ENCODE assay signal across 8 cellular contexts in genomic region chr12:120230974-120231315, GRCh38. TPM values are rescaled to one million over a fixed set of nuclear protein-coding genes. Genes with fewer than 3 reads are reported as not detected.
DNase-seq lines count a peak whose midpoint lies in the region; ATAC-seq and TF ChIP-seq lines count a peak whose summit lies in the region.

No MANE protein-coding gene starts in this region.

- H3K27ac ChIP-seq in HUES6 (ENCODE audit: low read depth, low read length) (peak overlapping the region; percentile 98), iPS-18a (ENCODE audit: low read length) (peak overlapping the region; percentile 93), spleen (peak overlapping the region; percentile 43 to 92 (median 87))

- H3K36me3 ChIP-seq in HUES6 (ENCODE audit: control insufficient read depth, insufficient read depth, low read length), result peaks cover 10% of the 10 kb centered on the region
- peaks cover 4% of the 10 kb centered on the region for H3K36me3 ChIP-seq in iPS-18a (ENCODE audit: control insufficient read depth, low read depth, low read length)
- peaks cover 0 to 11% (median 4%) of the 10 kb centered on the region in 6 donors for H3K36me3 ChIP-seq in spleen

- DNase-seq in activated naive CD8-positive, alpha-beta T cell treated with anti-CD3 and anti-CD28 coated beads for 36 hours, result no peak
- no peak for DNase-seq in spleen
- no peak for DNase-seq in Kasumi-1 (lab: John Stamatoyannopoulos, UW)
- DNase-seq in AML-193 (lab: John Stamatoyannopoulos, UW), result no peak

- peaks cover 76% of the 10 kb centered on the region for H3K4me1 Mint-ChIP-seq in activated naive CD8-positive, alpha-beta T cell treated with anti-CD3 and anti-CD28 coated beads for 36 hours

- no peak for TF ChIP-seq CTCF in spleen (IDR thresholded peaks at IDR 0.05 in 8 of 11, conservative IDR thresholded peaks at IDR 0.05 in 3 of 11)

- ATAC-seq in HG02798 (IDR thresholded peaks at IDR 0.05; ENCODE audit: poor library complexity, unreplicated experiment), result no peak
- ATAC-seq in HG03354 (IDR thresholded peaks at IDR 0.05; ENCODE audit: poor library complexity, severe bottlenecking, unreplicated experiment), result no peak

- peak overlapping the region; percentile 50 for H3K4me3 Mint-ChIP-seq in activated naive CD8-positive, alpha-beta T cell treated with anti-CD3 and anti-CD28 coated beads for 36 hours

- no peak for TF ChIP-seq POLR2A in spleen (IDR thresholded peaks at IDR 0.05)

- H3K27me3 ChIP-seq in HUES6 (ENCODE audit: control insufficient read depth, insufficient read depth, low read length) (no peaks in the 10 kb centered on the region), iPS-18a (ENCODE audit: control insufficient read depth, insufficient read depth, low read length) (no peaks in the 10 kb centered on the region), spleen (replicated peaks in 1 of 7) (peaks cover 0 to 50% (median 0%) of the 10 kb centered on the region in 7 donors)

- H3K27me3 Mint-ChIP-seq in activated naive CD8-positive, alpha-beta T cell treated with anti-CD3 and anti-CD28 coated beads for 36 hours, result no peaks in the 10 kb centered on the region

- WGBS in spleen, 5 donors, result 37 to 52% (median 42%) methylated on average over 6 of the region's 6 CpGs

- H3K9ac ChIP-seq in HUES6 (ENCODE audit: low read length), result peak overlapping the region; percentile 97
- H3K9ac ChIP-seq in iPS-18a (ENCODE audit: low read length), result peak overlapping the region; percentile 74

- H3K4me3 ChIP-seq in HUES6 (ENCODE audit: low read depth, low read length), result peak overlapping the region; percentile 45
- peak overlapping the region; percentile 37 for H3K4me3 ChIP-seq in iPS-18a (ENCODE audit: low read length)
- H3K4me3 ChIP-seq in spleen, result peak overlapping the region in 3 of 8 donors; percentile 3 to 55 (median 10)

- H3K4me1 ChIP-seq in HUES6 (ENCODE audit: control insufficient read depth, insufficient read depth, low read length) (peaks cover 91% of the 10 kb centered on the region), iPS-18a (ENCODE audit: control insufficient read depth, low read depth, low read length) (peaks cover 78% of the 10 kb centered on the region), spleen (peaks cover 84 to 100% (median 99%) of the 10 kb centered on the region in 6 donors)

- peaks cover 2% of the 10 kb centered on the region for H3K36me3 Mint-ChIP-seq in activated naive CD8-positive, alpha-beta T cell treated with anti-CD3 and anti-CD28 coated beads for 36 hours

- intact Hi-C loops in spleen (cut with DNase I; ENCODE audit: low total_unique reads), result loop anchor here (2.0 kb wide), 1 partner anchor 32 kb away; no protein-coding TSS in a partner anchor

- no peaks in the 10 kb centered on the region for H3K9me3 Mint-ChIP-seq in activated naive CD8-positive, alpha-beta T cell treated with anti-CD3 and anti-CD28 coated beads for 36 hours

- H3K27ac Mint-ChIP-seq in activated naive CD8-positive, alpha-beta T cell treated with anti-CD3 and anti-CD28 coated beads for 36 hours, result peak overlapping the region; percentile 90

- H3K9me3 ChIP-seq in HUES6 (ENCODE audit: control insufficient read depth, insufficient read depth, low read depth, low read length), result no peaks in the 10 kb centered on the region
- no peaks in the 10 kb centered on the region for H3K9me3 ChIP-seq in iPS-18a (ENCODE audit: control insufficient read depth, low read depth, low read length)
- H3K9me3 ChIP-seq in spleen, result no peaks in the 10 kb centered on the region

RNA-seq across cellular contexts. Expression of gene RPLP0, which starts 30.0 kb away (rescaled TPM):
- total RNA-seq in activated naive CD8-positive, alpha-beta T cell treated with anti-CD3 and anti-CD28 coated beads for 36 hours, result 1,000 to 10,000 TPM; 3,852 to 4,173 TPM
- total RNA-seq in spleen, result 1,000 to 10,000 TPM; 1,023 to 1,741 (median 1,286) TPM
- polyA plus RNA-seq in spleen, result 1,000 to 10,000 TPM; 3,423 to 5,071 (median 3,908) TPM

RNA-seq across cellular contexts. Expression of gene PXN, which starts 34.6 kb away (rescaled TPM):
- total RNA-seq in activated naive CD8-positive, alpha-beta T cell treated with anti-CD3 and anti-CD28 coated beads for 36 hours, result 10 to 100 TPM; 37.1 to 39.2 TPM
- total RNA-seq in spleen, result 100 to 1,000 TPM in 5 of 7 donors, 10 to 100 TPM in 2; 91.8 to 161 (median 149) TPM
- polyA plus RNA-seq in spleen, result 10 to 100 TPM; 22.3 to 49.8 (median 35.6) TPM

RNA-seq across cellular contexts. Expression of gene GCN1, which starts 36.4 kb away (rescaled TPM):
- 100 to 1,000 TPM; 143 to 146 TPM for total RNA-seq in activated naive CD8-positive, alpha-beta T cell treated with anti-CD3 and anti-CD28 coated beads for 36 hours
- total RNA-seq in spleen, result 100 to 1,000 TPM in 4 of 7 donors, 10 to 100 TPM in 3; 91.6 to 131 (median 106) TPM
- 10 to 100 TPM; 10.4 to 22.1 (median 14.5) TPM for polyA plus RNA-seq in spleen
